Comparison of ENCODE assay signal across 29 cellular contexts in genomic region chr17:57784226-57784895, GRCh38. TPM values are rescaled to one million over a fixed set of nuclear protein-coding genes. Genes with fewer than 3 reads are reported as not detected.
DNase-seq lines count a peak whose midpoint lies in the region; ATAC-seq, FAIRE-seq and TF ChIP-seq lines count a peak whose summit lies in the region.
"Had no signal": no experiment of that assay in that cellular context is flagged by ENCODE, and none has a peak within 500 bp of the region (broad histone marks: within the 10 kb centered on the region; RNA-seq: fewer than 3 reads in every experiment).

No MANE protein-coding gene starts in this region.

- 58% methylated on average over 15 of the region's 15 CpGs for WGBS in liver
- WGBS in right lobe of liver (ENCODE audit: insufficient coverage, low coverage, low lambda C conversion rate, missing lambda C conversion rate): 52% methylated on average over 15 of the region's 15 CpGs
- 62% methylated on average over 15 of the region's 15 CpGs for WGBS in upper lobe of left lung, 2 donors

- H3K36me3 ChIP-seq in liver (ENCODE audit: control insufficient read depth in 4 of 4, insufficient read depth in 3 of 4, low read depth in 1 of 4, low read length in 3 of 4) (no peaks in the 10 kb centered on the region), right lobe of liver (no peaks in the 10 kb centered on the region), WERI-Rb-1 (no peaks in the 10 kb centered on the region), upper lobe of left lung (no peaks in the 10 kb centered on the region)
- H3K36me3 ChIP-seq: ovary had no signal

- TF ChIP-seq CTCF in liver (IDR thresholded peaks at IDR 0.05; ENCODE audit: low read depth, low read length, missing input control): no peak
- no peak for TF ChIP-seq CTCF in right lobe of liver (IDR thresholded peaks at IDR 0.05)
- TF ChIP-seq CTCF in WERI-Rb-1 (IDR thresholded peaks at IDR 0.05; ENCODE audit: low read depth, low read length): 0 out of 2 replicates have a peak, but pooled peaks have one; percentile 14
- TF ChIP-seq CTCF in upper lobe of left lung (IDR thresholded peaks at IDR 0.05): no peak

- H3K4me1 ChIP-seq in liver (ENCODE audit: control insufficient read depth in 4 of 4, insufficient read depth in 4 of 4, low read length in 3 of 4) (peaks cover 0 to 7% (median 5%) of the 10 kb centered on the region in 4 donors), right lobe of liver (peaks cover 0 to 6% (median 0%) of the 10 kb centered on the region in 4 donors), upper lobe of left lung (peaks cover 16 to 21% (median 21%) of the 10 kb centered on the region in 4 donors)
- H3K4me1 ChIP-seq: Caco-2 had no signal

- DNase-seq in right lobe of liver (no peak), NCI-H2171 (lab: John Stamatoyannopoulos, UW) (peak; percentile 14), WERI-Rb-1 (no peak), urothelium cell line (ENCODE audit: low spot score) (no peak), upper lobe of left lung (no peak), NCI-H1694 treated with DMSO at 0.1 percent for 48 hours (lab: John Stamatoyannopoulos, UW) (no peak)
- DNase-seq: activated CD4-positive, alpha-beta memory T cell treated with anti-CD3 and anti-CD28 coated beads for 36 hours; activated CD8-positive, alpha-beta memory T cell treated with anti-CD3 and anti-CD28 coated beads, Interleukin-2, amount 50 U/mL, for 48 hours; activated naive CD4-positive, alpha-beta T cell treated with anti-CD3 and anti-CD28 coated beads, Interleukin-2, amount 10 ng/mL, durations not matched to agents 7 days and 5 days; Caco-2; NCI-H1105 treated with DMSO at 0.1 percent for 48 hours; NCI-H2029; NCI-H345; NK-92 treated with Interleukin-12 subunit alpha and Interleukin-12 subunit beta, amount 100 ng/mL, for 24 hours; retina; stimulated activated CD4-positive, alpha-beta T cell treated with anti-CD3 and anti-CD28 coated beads, Interleukin-4, amount 100 ng/mL, for 1 hour had no signal

- H3K9ac ChIP-seq in liver (ENCODE audit: low read depth in 1 of 2, low read length in 2 of 2): no peak overlapping the region

- H3K4me3 ChIP-seq in liver (ENCODE audit: low read depth in 1 of 3, low read length in 3 of 3) (no peak overlapping the region), right lobe of liver (no peak overlapping the region), WERI-Rb-1 (ENCODE audit: low read depth, low read length) (no peak overlapping the region), upper lobe of left lung (no peak overlapping the region)
- H3K4me3 ChIP-seq: GM12878, ovary had no signal

- H3K27me3 ChIP-seq in liver (ENCODE audit: control insufficient read depth in 4 of 4, insufficient read depth in 4 of 4, low read length in 3 of 4): peaks cover 0 to 7% (median 4%) of the 10 kb centered on the region in 4 donors
- no peaks in the 10 kb centered on the region for H3K27me3 ChIP-seq in right lobe of liver
- H3K27me3 ChIP-seq in WERI-Rb-1 (ENCODE audit: insufficient read depth, low read depth, severe bottlenecking): no peaks in the 10 kb centered on the region
- peaks cover 0 to 10% (median 0%) of the 10 kb centered on the region in 4 donors for H3K27me3 ChIP-seq in upper lobe of left lung
- H3K27me3 ChIP-seq: ovary had no signal

- H3K9me3 ChIP-seq in liver (ENCODE audit: control insufficient read depth in 4 of 4, low read length in 3 of 4): no peaks in the 10 kb centered on the region
- no peaks in the 10 kb centered on the region for H3K9me3 ChIP-seq in right lobe of liver
- no peaks in the 10 kb centered on the region for H3K9me3 ChIP-seq in WERI-Rb-1 (ENCODE audit: severe bottlenecking)
- no peaks in the 10 kb centered on the region for H3K9me3 ChIP-seq in upper lobe of left lung
- H3K9me3 ChIP-seq: Caco-2, ovary had no signal

- TF ChIP-seq POLR2A in right lobe of liver (IDR thresholded peaks at IDR 0.05): no peak
- TF ChIP-seq POLR2A in upper lobe of left lung (IDR thresholded peaks at IDR 0.05): no peak

- peak overlapping the region; percentile 5 to 58 for H3K27ac ChIP-seq in liver (ENCODE audit: low read depth in 1 of 2, low read length in 2 of 2)
- peak overlapping the region in 1 of 3 donors; percentile 13 for H3K27ac ChIP-seq in right lobe of liver
- peak overlapping the region; percentile 85 for H3K27ac ChIP-seq in WERI-Rb-1
- H3K27ac ChIP-seq in upper lobe of left lung: peak overlapping the region in 1 of 4 donors; percentile 15
- H3K27ac ChIP-seq: ovary had no signal

- ATAC-seq in right lobe of liver (no peak), upper lobe of left lung (ENCODE audit: low FRiP score in 2 of 2) (no peak), HG03039 (IDR thresholded peaks at IDR 0.05; ENCODE audit: unreplicated experiment) (no peak)

- TF ChIP-seq EP300 in upper lobe of left lung (IDR thresholded peaks at IDR 0.05): no peak

- intact Hi-C loops in right lobe of liver (cut with DNase I): no loop called here

- peak; percentile 46 for FAIRE-seq in urothelium cell line (lab: Jason Lieb, UNC)
- FAIRE-seq: GM12878, kidney, RCC 7860, TTC549 had no signal

- no peak for TF ChIP-seq RAD21 in liver (IDR thresholded peaks at IDR 0.05)

TF ChIP-seq in liver, 16 proteins besides CTCF, POLR2A, EP300 and RAD21:
- TF ChIP-seq SP1 (IDR thresholded peaks at IDR 0.05) (no peak), REST (IDR thresholded peaks at IDR 0.05) (no peak), GABPA (IDR thresholded peaks at IDR 0.05 in 1 of 2, conservative IDR thresholded peaks at IDR 0.05 in 1 of 2) (no peak), NR2F2 (IDR thresholded peaks at IDR 0.05) (no peak), TAF1 (conservative IDR thresholded peaks at IDR 0.05) (no peak), JUND (IDR thresholded peaks at IDR 0.05) (no peak), EGR1 (IDR thresholded peaks at IDR 0.05; ENCODE audit: low read depth in 2 of 2) (no peak), FOXA1 (IDR thresholded peaks at IDR 0.05) (no peak), FOXA2 (IDR thresholded peaks at IDR 0.05) (no peak), HNF4G (IDR thresholded peaks at IDR 0.05) (no peak), HNF4A (conservative IDR thresholded peaks at IDR 0.05) (no peak)
- TF ChIP-seq, protein P1, sequence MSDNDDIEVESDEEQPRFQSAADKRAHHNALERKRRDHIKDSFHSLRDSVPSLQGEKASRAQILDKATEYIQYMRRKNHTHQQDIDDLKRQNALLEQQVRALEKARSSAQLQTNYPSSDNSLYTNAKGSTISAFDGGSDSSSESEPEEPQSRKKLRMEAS (IDR thresholded peaks at IDR 0.05): no peak
- TF ChIP-seq, protein P2, sequence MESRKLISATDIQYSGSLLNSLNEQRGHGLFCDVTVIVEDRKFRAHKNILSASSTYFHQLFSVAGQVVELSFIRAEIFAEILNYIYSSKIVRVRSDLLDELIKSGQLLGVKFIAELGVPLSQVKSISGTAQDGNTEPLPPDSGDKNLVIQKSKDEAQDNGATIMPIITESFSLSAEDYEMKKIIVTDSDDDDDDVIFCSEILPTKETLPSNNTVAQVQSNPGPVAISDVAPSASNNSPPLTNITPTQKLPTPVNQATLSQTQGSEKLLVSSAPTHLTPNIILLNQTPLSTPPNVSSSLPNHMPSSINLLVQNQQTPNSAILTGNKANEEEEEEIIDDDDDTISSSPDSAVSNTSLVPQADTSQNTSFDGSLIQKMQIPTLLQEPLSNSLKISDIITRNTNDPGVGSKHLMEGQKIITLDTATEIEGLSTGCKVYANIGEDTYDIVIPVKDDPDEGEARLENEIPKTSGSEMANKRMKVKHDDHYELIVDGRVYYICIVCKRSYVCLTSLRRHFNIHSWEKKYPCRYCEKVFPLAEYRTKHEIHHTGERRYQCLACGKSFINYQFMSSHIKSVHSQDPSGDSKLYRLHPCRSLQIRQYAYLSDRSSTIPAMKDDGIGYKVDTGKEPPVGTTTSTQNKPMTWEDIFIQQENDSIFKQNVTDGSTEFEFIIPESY (IDR thresholded peaks at IDR 0.05): no peak

RNA-seq across cellular contexts. Expression of gene CCDC182, which starts 39.3 kb away (rescaled TPM):
- total RNA-seq in liver: not detected
- not detected for polyA plus RNA-seq in liver
- total RNA-seq in right lobe of liver: not detected
- not detected for total RNA-seq in upper lobe of left lung
- total RNA-seq: activated CD4-positive, alpha-beta memory T cell treated with anti-CD3 and anti-CD28 coated beads for 36 hours; Caco-2; Daoy; GM12878; kidney; lung microvascular endothelial cell; ovary; SK-MEL-5; T-helper 1 cell treated with Interleukin-12 subunit alpha and Interleukin-12 subunit beta and Interleukin-4 antibody, amounts not matched to agents 30 ng/mL and 1 ng/mL, for 36 hours had no signal
- polyA plus RNA-seq: BJ, GM12878, neural cell, ovary had no signal
